In genomic region chr1:5903031-5903430, GRCh38 we compare ENCODE assay signal across 19 cellular contexts.
"Had no signal": no experiment of that assay in that cellular context is flagged by ENCODE, and none has a peak within 500 bp of the region (broad histone marks: within the 10 kb centered on the region; RNA-seq: fewer than 3 reads in every experiment).

No MANE protein-coding gene starts in this region.

- H3K27me3 ChIP-seq: dorsolateral prefrontal cortex, esophagus muscularis mucosa, foreskin keratinocyte, gastroesophageal sphincter, heart left ventricle, hepatocyte, left lung had no signal

- H3K4me1 ChIP-seq: esophagus muscularis mucosa, foreskin keratinocyte, gastroesophageal sphincter, heart left ventricle, left lung, lower lobe of right lung had no signal

- H2AFZ ChIP-seq: hepatocyte had no signal

- H3K27ac Mint-ChIP-seq: mesothelial cell of epicardium had no signal

- H3K4me3 Mint-ChIP-seq: immature natural killer cell, mesothelial cell of epicardium had no signal

- H3K4me3 ChIP-seq: coronary artery, dorsolateral prefrontal cortex, esophagus muscularis mucosa, gastroesophageal sphincter, heart left ventricle, hepatocyte, left lung, lower lobe of right lung, mucosa of descending colon had no signal

- H3K27ac ChIP-seq: coronary artery, dorsolateral prefrontal cortex, esophagus muscularis mucosa, foreskin keratinocyte, gastroesophageal sphincter, heart left ventricle, hepatocyte, left lung, lower lobe of right lung had no signal

- ATAC-seq: foreskin keratinocyte, gastroesophageal sphincter, heart left ventricle, left cardiac atrium, left lung, left ventricle myocardium superior, lower lobe of right lung, mucosa of descending colon had no signal

- H3K4me2 ChIP-seq: hepatocyte had no signal

- DNase-seq: dermis blood vessel endothelial cell; effector CD4-positive, alpha-beta T cell; effector memory CD4-positive, alpha-beta T cell; foreskin keratinocyte; hypothalamus; immature natural killer cell; left cardiac atrium; left ventricle myocardium superior; lower lobe of right lung; mesenchymal stem cell; mucosa of descending colon had no signal

- H3K9me3 Mint-ChIP-seq: immature natural killer cell, mesothelial cell of epicardium had no signal

- H3K4me1 Mint-ChIP-seq: mesothelial cell of epicardium had no signal

- H3K9me3 ChIP-seq: esophagus muscularis mucosa, gastroesophageal sphincter, heart left ventricle, left lung, lower lobe of right lung, mucosa of descending colon had no signal
